1 cellular context compared by ENCODE assay signal in genomic region chr12:131801254-131801866, GRCh38.
TF ChIP-seq lines count a peak whose summit lies in the region.

No MANE protein-coding gene starts in this region.

TF ChIP-seq in K562, 482 proteins besides CTCF, POLR2A, EP300 and RAD21 (continued from another document):
- no peak for TF ChIP-seq ZNF318 (IDR thresholded peaks at IDR 0.05; ENCODE audit: borderline replicate concordance in 1 of 2, low read depth in 1 of 2)
- no peak for TF ChIP-seq NKRF (IDR thresholded peaks at IDR 0.05; ENCODE audit: borderline replicate concordance)
- TF ChIP-seq XRCC4 (IDR thresholded peaks at IDR 0.05; ENCODE audit: extremely low read depth, insufficient read depth, insufficient read length) = no peak
- TF ChIP-seq MCM7 (IDR thresholded peaks at IDR 0.05) = no peak
- no peak for TF ChIP-seq ELK3 (CRISPR knock-in tag; IDR thresholded peaks at IDR 0.05)
- TF ChIP-seq POLR2G (IDR thresholded peaks at IDR 0.05; ENCODE audit: low read depth, low read length) = peak; percentile 66
- TF ChIP-seq FOXA3 (CRISPR knock-in tag; conservative IDR thresholded peaks at IDR 0.05 in 1 of 2, IDR thresholded peaks at IDR 0.05 in 1 of 2) = no peak
